12 cellular contexts compared by ENCODE assay signal in the genomic region with DNA sequence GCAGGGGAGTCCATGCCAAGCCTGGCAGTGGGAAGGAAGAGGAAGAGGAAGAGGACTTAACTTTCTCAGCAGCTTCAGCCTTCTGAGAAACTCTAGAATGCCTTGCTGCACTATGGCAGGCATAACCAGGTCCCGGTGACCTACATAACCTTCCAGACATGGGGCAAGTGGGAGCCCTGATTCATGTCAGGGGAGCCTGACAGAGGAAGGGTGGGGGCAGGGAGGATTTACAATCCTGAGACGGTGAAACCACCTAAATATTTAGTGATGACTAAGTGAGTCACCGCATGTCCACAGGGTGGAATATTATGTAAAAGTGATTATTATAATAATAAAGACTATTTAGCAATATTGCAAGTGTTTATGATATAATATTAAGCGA. TPM values are rescaled to one million over a fixed set of nuclear protein-coding genes. Genes with fewer than 3 reads are reported as not detected.
A peak's percentile ranks its signal among the peaks of the same experiment; 100 is the strongest.
DNase-seq lines count a peak whose midpoint lies in the region; ATAC-seq, FAIRE-seq and TF ChIP-seq lines count a peak whose summit lies in the region.
"Had no signal": no experiment of that assay in that cellular context is flagged by ENCODE, and none has a peak within 500 bp of the region (broad histone marks: within the 10 kb centered on the region; RNA-seq: fewer than 3 reads in every experiment).

No MANE protein-coding gene starts in this region.

- intact Hi-C loops in kidney (cut with DNase I): no loop called here

- H3K4me1 ChIP-seq in muscle layer of duodenum (ENCODE audit: control insufficient read depth in 1 of 2, insufficient read depth in 2 of 2, low read length in 2 of 2) (peaks cover 10 to 36% of the 10 kb centered on the region in 2 donors), kidney (ENCODE audit: control insufficient read depth in 1 of 2, insufficient read depth in 1 of 2, low read depth in 1 of 2, low read length in 2 of 2) (peaks cover 30 to 31% of the 10 kb centered on the region in 2 donors)

- no peak for FAIRE-seq in kidney (lab: Jason Lieb, UNC)

- H3K9me3 ChIP-seq in MG63: no peaks in the 10 kb centered on the region
- H3K9me3 ChIP-seq in muscle layer of duodenum (ENCODE audit: control insufficient read depth in 1 of 2, low read length in 2 of 2): no peaks in the 10 kb centered on the region
- H3K9me3 ChIP-seq in kidney (ENCODE audit: control insufficient read depth in 1 of 2, low read length in 2 of 2): no peaks in the 10 kb centered on the region

- H3K4me3 ChIP-seq in AG04449 (ENCODE audit: low read depth, low read length): peak overlapping the region; percentile 2; the same call in 1 of the 2 replicates
- H3K4me3 ChIP-seq in MG63: no peak overlapping the region
- H3K4me3 ChIP-seq in muscle layer of duodenum (ENCODE audit: low read depth in 1 of 2, low read length in 2 of 2): no peak overlapping the region
- no peak overlapping the region for H3K4me3 ChIP-seq in kidney (ENCODE audit: low read length in 2 of 2)

- H3K27me3 ChIP-seq in MG63 (no peaks in the 10 kb centered on the region), muscle layer of duodenum (ENCODE audit: low read depth, low read length) (no peaks in the 10 kb centered on the region)

- H3K36me3 ChIP-seq in MG63 (no peaks in the 10 kb centered on the region), muscle layer of duodenum (ENCODE audit: control insufficient read depth in 1 of 2, insufficient read depth in 2 of 2, low read length in 2 of 2) (no peaks in the 10 kb centered on the region), kidney (ENCODE audit: control insufficient read depth in 1 of 2, insufficient read depth in 2 of 2, low read length in 2 of 2) (no peaks in the 10 kb centered on the region)

- H3K27me3 Mint-ChIP-seq in activated naive CD8-positive, alpha-beta T cell treated with anti-CD3 and anti-CD28 coated beads, Interleukin-2, amount 50 U/mL, for 24 hours: peaks cover 10% of the 10 kb centered on the region
- H3K27me3 Mint-ChIP-seq: CD4-positive, alpha-beta T cell had no signal

- H3K4me1 Mint-ChIP-seq in activated naive CD8-positive, alpha-beta T cell treated with anti-CD3 and anti-CD28 coated beads, Interleukin-2, amount 50 U/mL, for 24 hours: peaks cover 2% of the 10 kb centered on the region

- H3K4me3 Mint-ChIP-seq in activated naive CD8-positive, alpha-beta T cell treated with anti-CD3 and anti-CD28 coated beads, Interleukin-2, amount 50 U/mL, for 24 hours: no peak overlapping the region
- H3K4me3 Mint-ChIP-seq: CD4-positive, alpha-beta T cell had no signal

- no peak for ATAC-seq in HG03457 (IDR thresholded peaks at IDR 0.05; ENCODE audit: unreplicated experiment)
- ATAC-seq in activated naive CD8-positive, alpha-beta T cell treated with anti-CD3 and anti-CD28 coated beads, Interleukin-2, amount 50 U/mL, for 24 hours: no peak

- CTCF ChIA-PET in AG04449 (lab: Yijun Ruan, JAX): interaction anchor here (1.0 to 4.2 kb wide), 6 partner anchors 8 to 152 kb away, joined by 3 to 22 read pairs (median 4); no protein-coding TSS in a partner anchor

- peak overlapping the region; percentile 48 for H3K27ac ChIP-seq in muscle layer of duodenum (ENCODE audit: low read length)
- peak overlapping the region in 1 of 2 donors; percentile 66 for H3K27ac ChIP-seq in kidney (ENCODE audit: low read depth in 2 of 2, low read length in 2 of 2)

- H3K9me3 Mint-ChIP-seq in activated naive CD8-positive, alpha-beta T cell treated with anti-CD3 and anti-CD28 coated beads, Interleukin-2, amount 50 U/mL, for 24 hours: no peaks in the 10 kb centered on the region
- H3K9me3 Mint-ChIP-seq: CD4-positive, alpha-beta T cell had no signal

- H3K36me3 Mint-ChIP-seq in activated naive CD8-positive, alpha-beta T cell treated with anti-CD3 and anti-CD28 coated beads, Interleukin-2, amount 50 U/mL, for 24 hours (ENCODE audit: low read depth): no peaks in the 10 kb centered on the region

- no peak for DNase-seq in AG04449 (ENCODE audit: low read depth, low spot score)
- DNase-seq in MG63: peak; percentile 87
- peak; percentile 33 for DNase-seq in dermis blood vessel endothelial cell
- DNase-seq in kidney: no peak
- DNase-seq in NAMALWA (ENCODE audit: low spot score): no peak
- DNase-seq in activated naive CD8-positive, alpha-beta T cell treated with anti-CD3 and anti-CD28 coated beads, Interleukin-2, amount 50 U/mL, for 24 hours: no peak
- DNase-seq: CD4-positive, alpha-beta T cell; NCI-H146; stimulated activated naive CD4-positive, alpha-beta T cell treated with Interleukin-2 at 50 U/mL for 16 hours had no signal

- no peak overlapping the region for H3K27ac Mint-ChIP-seq in activated naive CD8-positive, alpha-beta T cell treated with anti-CD3 and anti-CD28 coated beads, Interleukin-2, amount 50 U/mL, for 24 hours
- H3K27ac Mint-ChIP-seq: CD4-positive, alpha-beta T cell had no signal

- H3K9ac ChIP-seq in kidney (ENCODE audit: low read length in 2 of 2): no peak overlapping the region

- POLR2A ChIA-PET in AG04449 (lab: Yijun Ruan, JAX): interaction anchor here (0.6 to 2.2 kb wide), 12 partner anchors 10 to 159 kb away, joined by 3 to 11 read pairs (median 6); a partner anchor contains a TSS

- TF ChIP-seq CTCF in AG04449 (IDR thresholded peaks at IDR 0.05; ENCODE audit: insufficient read depth, low read length, missing control alignments): no peak
- TF ChIP-seq CTCF in kidney (IDR thresholded peaks at IDR 0.05; ENCODE audit: borderline replicate concordance, extremely low read depth, insufficient read depth): no peak

RNA-seq across cellular contexts. Expression of a gene that starts 46.7 kb away (rescaled TPM):
- 172 and 180 TPM in 2 replicates for total RNA-seq in MG63 (2014; rRNA removed; shearing (Covaris generic); ENCODE audit: low replicate concordance)
- total RNA-seq in dermis blood vessel endothelial cell (104 and 130 TPM in 2 replicates), kidney (83.5 TPM)
- 19.5 TPM for polyA plus RNA-seq in kidney (ENCODE audit: insufficient read depth, low read depth, low replicate concordance)
- total RNA-seq: CD4-positive, alpha-beta T cell; T-helper 1 cell treated with Interleukin-12 subunit alpha and Interleukin-12 subunit beta and Interleukin-4 antibody, amounts not matched to agents 30 ng/mL and 1 ng/mL, for 36 hours had no signal

Comparison
In these comparisons a context has a peak if more than half of its experiments do, and no peak if none do; other contexts are left out.
1. DNase-seq: peak in MG63 (single experiment) and dermis blood vessel endothelial cell (single experiment); none in AG04449 (single experiment), kidney (single experiment), NAMALWA (single experiment) and activated naive CD8-positive, alpha-beta T cell treated with anti-CD3 and anti-CD28 coated beads, Interleukin-2, amount 50 U/mL, for 24 hours (single experiment).